8 cellular contexts compared by ENCODE assay signal in genomic region chr1:27392096-27392777, GRCh38. TPM values are rescaled to one million over a fixed set of nuclear protein-coding genes. Genes with fewer than 3 reads are reported as not detected.
DNase-seq lines count a peak whose midpoint lies in the region; ATAC-seq and TF ChIP-seq lines count a peak whose summit lies in the region.

A gene with protein sequence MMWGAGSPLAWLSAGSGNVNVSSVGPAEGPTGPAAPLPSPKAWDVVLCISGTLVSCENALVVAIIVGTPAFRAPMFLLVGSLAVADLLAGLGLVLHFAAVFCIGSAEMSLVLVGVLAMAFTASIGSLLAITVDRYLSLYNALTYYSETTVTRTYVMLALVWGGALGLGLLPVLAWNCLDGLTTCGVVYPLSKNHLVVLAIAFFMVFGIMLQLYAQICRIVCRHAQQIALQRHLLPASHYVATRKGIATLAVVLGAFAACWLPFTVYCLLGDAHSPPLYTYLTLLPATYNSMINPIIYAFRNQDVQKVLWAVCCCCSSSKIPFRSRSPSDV (plus strand): TSS chr1:27392622. CDS start chr1:27393799, 1,177 bp downstream.

- no peaks in the 10 kb centered on the region for H3K9me2 ChIP-seq in HCT116 (ENCODE audit: insufficient read depth)
- H3K9me2 ChIP-seq in SK-N-SH: no peaks in the 10 kb centered on the region

- peak; percentile 49 for TF ChIP-seq RAD21 in HCT116 (IDR thresholded peaks at IDR 0.05; ENCODE audit: low read depth)
- peak; percentile 45 for TF ChIP-seq RAD21 in SK-N-SH (IDR thresholded peaks at IDR 0.05; ENCODE audit: low read length)

- H3K4me1 Mint-ChIP-seq in activated naive CD4-positive, alpha-beta T cell treated with anti-CD3 and anti-CD28 coated beads, Interleukin-2, amount 50 U/mL, for 24 hours: peaks cover 20% of the 10 kb centered on the region
- H3K4me1 Mint-ChIP-seq in osteocyte (ENCODE audit: unreplicated experiment): peaks cover 17% of the 10 kb centered on the region

- POLR2A ChIA-PET in HCT116 (lab: Charles Lee): interaction anchor here (0.6 to 1.9 kb wide), 6 partner anchors 10 to 700 kb away, joined by 3 to 8 read pairs (median 4); partner anchors contain the start of genes AHDC1, CD164L2 and MAP3K6
- POLR2A ChIA-PET in SK-N-SH (lab: Yijun Ruan, JAX): interaction anchor here (1.0 to 1.8 kb wide), 2 partner anchors 26 to 214 kb away, joined by 5 to 10 read pairs; partner anchors contain the start of gene MAP3K6

- peak; percentile 81 for ATAC-seq in HCT116

- H3K79me2 ChIP-seq in HCT116 (ENCODE audit: insufficient read depth, low read length): peaks cover 25% of the 10 kb centered on the region
- H3K79me2 ChIP-seq in SK-N-SH (ENCODE audit: insufficient read depth): peaks cover 11% of the 10 kb centered on the region; the same call in 1 of the 2 replicates

- no peak for TF ChIP-seq EP300 in SK-N-SH (IDR thresholded peaks at IDR 0.05; ENCODE audit: borderline replicate concordance in 1 of 2, low read depth in 1 of 2, low read length in 1 of 2)

- peaks cover 9% of the 10 kb centered on the region for H3F3A ChIP-seq in SK-N-SH (replicated peaks; ENCODE audit: insufficient read depth)

- H3K9me3 ChIP-seq in HCT116 (ENCODE audit: control insufficient read depth in 1 of 2, insufficient read depth in 1 of 2, low read depth in 1 of 2, low read length in 2 of 2) (no peaks in the 10 kb centered on the region), SK-N-SH (no peaks in the 10 kb centered on the region), testis (no peaks in the 10 kb centered on the region)

- BruUV-seq in HCT116 (replicated peaks; lab: Mats Ljungman, UMichigan): no TSS peak

- in situ Hi-C loops in G401 (cut with HindIII; ENCODE audit: low sequenced_read_pairs): no loop called here

- peak; percentile 42 to 70 (median 43); a peak in 5 of 6 replicates for TF ChIP-seq CTCF in HCT116 (IDR thresholded peaks at IDR 0.05 in 2 of 3, conservative IDR thresholded peaks at IDR 0.05 in 1 of 3; ENCODE audit: borderline replicate concordance in 1 of 3, insufficient read depth in 1 of 3, low read depth in 2 of 3, low read length in 2 of 3)
- peak; percentile 64 for TF ChIP-seq CTCF in SK-N-SH (IDR thresholded peaks at IDR 0.05)
- peak; percentile 61 for TF ChIP-seq CTCF in osteocyte (IDR thresholded peaks at IDR 0.05)
- TF ChIP-seq CTCF in testis (IDR thresholded peaks at IDR 0.05): peak; percentile 26 to 37 (median 36)

- H3K27me3 ChIP-seq in HCT116 (ENCODE audit: insufficient read depth, low read length) (no peaks in the 10 kb centered on the region), SK-N-SH (ENCODE audit: insufficient read depth) (no peaks in the 10 kb centered on the region; the same call in 1 of the 2 replicates), testis (no peaks in the 10 kb centered on the region)

- H3K4me3 ChIP-seq in HCT116 (replicated peaks in 1 of 2; ENCODE audit: low read depth in 1 of 2, low read length in 2 of 2) (peak within 1 kb of the TSS; percentile 96 to 99), SK-N-SH (ENCODE audit: low read depth in 2 of 2, low read length in 1 of 2) (peak within 1 kb of the TSS; percentile 71 to 94), testis (peak within 1 kb of the TSS; percentile 48 to 54)

- TF ChIP-seq POLR2A in HCT116 (IDR thresholded peaks at IDR 0.05; ENCODE audit: borderline replicate concordance, extremely low read depth, insufficient read depth, insufficient read length): no peak
- no peak for TF ChIP-seq POLR2A in testis (IDR thresholded peaks at IDR 0.05)

- CTCF ChIA-PET in HCT116 (lab: Charles Lee) (interaction anchor here (0.9 to 3.0 kb wide), 13 partner anchors 20 to 346 kb away, joined by 3 to 28 read pairs (median 7); partner anchors contain the start of genes MAP3K6 and SYTL1), SK-N-SH (lab: Yijun Ruan, JAX) (interaction anchor here (0.6 to 20.0 kb wide), 21 partner anchors 9 to 380 kb away, joined by 3 to 731 read pairs (median 5); partner anchors contain the start of genes CD164L2, MAP3K6 and STX12)

- RAD21 ChIA-PET in HCT116 (lab: Charles Lee; ENCODE audit: low non-redundant PET in 1 of 2, low total read pairs in 2 of 2, uncharacterized antibody in 2 of 2, unreplicated experiment in 2 of 2): interaction anchor here in 1 of 2 experiments (0.6 to 0.9 kb wide), 2 partner anchors 96 to 349 kb away, joined by 3 read pairs; no protein-coding TSS in a partner anchor

- H4K20me1 ChIP-seq in HCT116 (ENCODE audit: insufficient read depth) (no peaks in the 10 kb centered on the region), SK-N-SH (ENCODE audit: insufficient read depth) (no peaks in the 10 kb centered on the region)

- peaks cover 17 to 43% of the 10 kb centered on the region in 2 experiments for H3K4me1 ChIP-seq in HCT116 (ENCODE audit: control insufficient read depth in 1 of 2, insufficient read depth in 2 of 2, low read length in 2 of 2)
- H3K4me1 ChIP-seq in SK-N-SH (ENCODE audit: control insufficient read depth in 1 of 2, insufficient read depth in 2 of 2, low read depth in 1 of 2, low read length in 1 of 2): peaks cover 0 to 28% of the 10 kb centered on the region in 2 experiments; a peak in 2 of 4 replicates
- peaks cover 17% of the 10 kb centered on the region for H3K4me1 ChIP-seq in testis

- H3K27ac ChIP-seq in HCT116 (ENCODE audit: low read depth, low read length) (peak within 1 kb of the TSS; percentile 88), SK-N-SH (ENCODE audit: low read depth in 2 of 2, low read length in 1 of 2) (peak within 1 kb of the TSS; percentile 34 to 60; a peak in 2 of 4 replicates), testis (no peak within 1 kb of the TSS)

- H3K4me3 Mint-ChIP-seq in activated naive CD4-positive, alpha-beta T cell treated with anti-CD3 and anti-CD28 coated beads, Interleukin-2, amount 50 U/mL, for 24 hours: peak within 1 kb of the TSS; percentile 90
- peak within 1 kb of the TSS; percentile 73 for H3K4me3 Mint-ChIP-seq in osteocyte (ENCODE audit: unreplicated experiment)

- peak within 1 kb of the TSS; percentile 86 for H3K4me2 ChIP-seq in HCT116 (ENCODE audit: low read length)
- peak within 1 kb of the TSS; percentile 100 for H3K4me2 ChIP-seq in SK-N-SH

- peak; percentile 89 for DNase-seq in G401 (ENCODE audit: low spot score)
- DNase-seq in HCT116 (ENCODE audit: low read depth, low spot score): peak; percentile 84
- DNase-seq in MV-4-11 (lab: John Stamatoyannopoulos, UW): peak; percentile 86
- DNase-seq in SK-N-SH: peak; percentile 99
- peak; percentile 91 for DNase-seq in glomerular visceral epithelial cell (ENCODE audit: extremely low spot score)
- peak; percentile 93 for DNase-seq in osteocyte (ENCODE audit: extremely low spot score, unreplicated experiment)
- peak; percentile 94 for DNase-seq in testis

- H3K27ac Mint-ChIP-seq in activated naive CD4-positive, alpha-beta T cell treated with anti-CD3 and anti-CD28 coated beads, Interleukin-2, amount 50 U/mL, for 24 hours: peak within 1 kb of the TSS; percentile 88
- H3K27ac Mint-ChIP-seq in osteocyte (ENCODE audit: unreplicated experiment): peak within 1 kb of the TSS; percentile 35

- H2AFZ ChIP-seq in HCT116 (ENCODE audit: low read depth, low read length, poor library complexity, severe bottlenecking) (no peak within 1 kb of the TSS), SK-N-SH (ENCODE audit: low read depth) (peak within 1 kb of the TSS; percentile 93; the same call in 1 of the 2 replicates)

- H3K36me3 Mint-ChIP-seq in activated naive CD4-positive, alpha-beta T cell treated with anti-CD3 and anti-CD28 coated beads, Interleukin-2, amount 50 U/mL, for 24 hours: no peaks in the 10 kb centered on the region
- H3K36me3 Mint-ChIP-seq in osteocyte (ENCODE audit: unreplicated experiment): no peaks in the 10 kb centered on the region

- no peaks in the 10 kb centered on the region for H3K9me3 Mint-ChIP-seq in activated naive CD4-positive, alpha-beta T cell treated with anti-CD3 and anti-CD28 coated beads, Interleukin-2, amount 50 U/mL, for 24 hours
- no peaks in the 10 kb centered on the region for H3K9me3 Mint-ChIP-seq in osteocyte (ENCODE audit: unreplicated experiment)

- H3K9ac ChIP-seq in HCT116 (ENCODE audit: low read length): peak within 1 kb of the TSS; percentile 100
- H3K9ac ChIP-seq in SK-N-SH: peak within 1 kb of the TSS; percentile 95

- WGBS in SK-N-SH (ENCODE audit: low lambda C conversion rate): 18% methylated on average over 20 of the region's 69 CpGs
- 3% methylated on average over 29 to 39 of the region's 69 CpGs for WGBS in testis, 2 donors

- H3K36me3 ChIP-seq in HCT116 (ENCODE audit: control insufficient read depth in 1 of 2, insufficient read depth in 2 of 2, low read length in 2 of 2) (peaks cover 0 to 12% of the 10 kb centered on the region in 2 experiments; a peak in 1 of 4 replicates), SK-N-SH (replicated peaks in 1 of 2; ENCODE audit: control insufficient read depth in 1 of 2, insufficient read depth in 2 of 2, low read length in 1 of 2) (no peaks in the 10 kb centered on the region), testis (ENCODE audit: low read depth, missing control alignments) (no peaks in the 10 kb centered on the region)

- no peaks in the 10 kb centered on the region for H3K27me3 Mint-ChIP-seq in activated naive CD4-positive, alpha-beta T cell treated with anti-CD3 and anti-CD28 coated beads, Interleukin-2, amount 50 U/mL, for 24 hours
- peaks cover 11% of the 10 kb centered on the region for H3K27me3 Mint-ChIP-seq in osteocyte (ENCODE audit: unreplicated experiment)

- intact Hi-C loops in HCT116 (cut with micrococcal nuclease): loop anchor here (2.0 kb wide), 1 partner anchor 347 kb away; no protein-coding TSS in a partner anchor
- intact Hi-C loops in testis (cut with DNase I; ENCODE audit: low total_unique reads): loop anchor here (5.0 to 10.0 kb wide), 2 partner anchors 90 to 213 kb away; partner anchors contain the start of gene AHDC1

TF ChIP-seq in HCT116, 20 proteins besides CTCF, POLR2A, EP300 and RAD21 (continues in another document):
- no peak for TF ChIP-seq SRF (IDR thresholded peaks at IDR 0.05; ENCODE audit: low read depth)
- TF ChIP-seq, protein P1, sequence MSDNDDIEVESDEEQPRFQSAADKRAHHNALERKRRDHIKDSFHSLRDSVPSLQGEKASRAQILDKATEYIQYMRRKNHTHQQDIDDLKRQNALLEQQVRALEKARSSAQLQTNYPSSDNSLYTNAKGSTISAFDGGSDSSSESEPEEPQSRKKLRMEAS (IDR thresholded peaks at IDR 0.05): peak; percentile 78; the same call in 1 of the 2 replicates

TF ChIP-seq in SK-N-SH, 30 proteins besides CTCF, POLR2A, EP300 and RAD21 (continues in another document):
- peak; percentile 41; the same call in 1 of the 2 replicates for TF ChIP-seq TAF1 (IDR thresholded peaks at IDR 0.05; ENCODE audit: borderline replicate concordance, low read depth, low read length)

RNA-seq across cellular contexts. Expression of the gene that starts here (rescaled TPM):
- total RNA-seq in G401 (2014; rRNA removed; shearing (Covaris generic)): 2.4 and 6.9 TPM in 2 replicates
- 2.8 TPM for total RNA-seq in HCT116 (2021; ENCODE audit: unreplicated experiment)
- polyA plus RNA-seq in HCT116 (2012): 3.5 and 5.4 TPM in 2 replicates
- polyA plus RNA-seq in SK-N-SH (2012; rRNA removed): 5.8 and 6.0 TPM in 2 replicates
- polyA plus RNA-seq in SK-N-SH (2012; cell fraction: cytosol; rRNA removed): 2.4 and 3.7 TPM in 2 replicates
- 2.9 and 3.2 TPM in 2 replicates for polyA plus RNA-seq in SK-N-SH (2012; cell fraction: nucleus; rRNA removed)
- total RNA-seq in osteocyte: 0.50 and 0.56 TPM in 2 replicates
- total RNA-seq in testis: under 1 TPM; 0.12 to 0.47 TPM
- 0.20 TPM for polyA plus RNA-seq in testis (ENCODE audit: insufficient read depth, low read depth, low replicate concordance)

Comparison
In these comparisons a context has a peak if more than half of its experiments do, and no peak if none do; other contexts are left out.
1. Peak in DNase-seq in osteocyte; RNA of the gene not detected or under 1 TPM.
2. Peak in DNase-seq and H3K4me3 ChIP-seq in testis; RNA of the gene not detected or under 1 TPM.
3. H3K27ac ChIP-seq: peak in HCT116 (single experiment) and SK-N-SH (2 of 2); none in testis (0 of 2).
4. Peak in every context shown above with its lines, with median percentiles within 50 percentile points of each other: DNase-seq, H3K4me3 ChIP-seq and CTCF ChIP-seq.